Comparison of ENCODE assay signal across 11 cellular contexts in genomic region chr6:2242311-2242710, GRCh38.
"Had no signal": no experiment of that assay in that cellular context is flagged by ENCODE, and none has a peak within 500 bp of the region (broad histone marks: within the 10 kb centered on the region; RNA-seq: fewer than 3 reads in every experiment).

No MANE protein-coding gene starts in this region.

- H3K4me3 Mint-ChIP-seq: activated naive CD4-positive, alpha-beta T cell treated with anti-CD3 and anti-CD28 coated beads for 36 hours had no signal

- H3K4me3 ChIP-seq: lower lobe of right lung, right atrium auricular region, smooth muscle cell had no signal

- H3K27me3 ChIP-seq: right atrium auricular region had no signal

- DNase-seq: activated CD4-positive, alpha-beta T cell treated with anti-CD3 and anti-CD28 coated beads, Interleukin-2, amount 50 U/mL, for 4 hours; activated naive CD4-positive, alpha-beta T cell treated with anti-CD3 and anti-CD28 coated beads for 36 hours; activated T-cell treated with anti-CD3 and anti-CD28 coated beads, Interleukin-2, amount 50 U/mL, for 72 hours; amygdala; hypothalamus; immature natural killer cell; lower lobe of right lung; naive thymus-derived CD4-positive, alpha-beta T cell; stimulated activated naive CD4-positive, alpha-beta T cell had no signal

- H3K4me2 ChIP-seq: smooth muscle cell had no signal

- ATAC-seq: activated T-cell treated with anti-CD3 and anti-CD28 coated beads, Interleukin-2, amount 50 U/mL, for 72 hours; lower lobe of right lung; naive thymus-derived CD4-positive, alpha-beta T cell had no signal

- H3K9me3 ChIP-seq: lower lobe of right lung, right atrium auricular region had no signal

- H3K27ac ChIP-seq: lower lobe of right lung, right atrium auricular region had no signal

- H3K9me3 Mint-ChIP-seq: activated naive CD4-positive, alpha-beta T cell treated with anti-CD3 and anti-CD28 coated beads for 36 hours; activated T-cell treated with anti-CD3 and anti-CD28 coated beads, Interleukin-2, amount 50 U/mL, for 72 hours; immature natural killer cell had no signal

- H3K27me3 Mint-ChIP-seq: naive thymus-derived CD4-positive, alpha-beta T cell had no signal

- H3K36me3 ChIP-seq: lower lobe of right lung, right atrium auricular region had no signal

- H3K27ac Mint-ChIP-seq: activated naive CD4-positive, alpha-beta T cell treated with anti-CD3 and anti-CD28 coated beads for 36 hours; activated T-cell treated with anti-CD3 and anti-CD28 coated beads, Interleukin-2, amount 50 U/mL, for 72 hours had no signal
